ENCODE assay signal across 1 cellular context in the genomic region with DNA sequence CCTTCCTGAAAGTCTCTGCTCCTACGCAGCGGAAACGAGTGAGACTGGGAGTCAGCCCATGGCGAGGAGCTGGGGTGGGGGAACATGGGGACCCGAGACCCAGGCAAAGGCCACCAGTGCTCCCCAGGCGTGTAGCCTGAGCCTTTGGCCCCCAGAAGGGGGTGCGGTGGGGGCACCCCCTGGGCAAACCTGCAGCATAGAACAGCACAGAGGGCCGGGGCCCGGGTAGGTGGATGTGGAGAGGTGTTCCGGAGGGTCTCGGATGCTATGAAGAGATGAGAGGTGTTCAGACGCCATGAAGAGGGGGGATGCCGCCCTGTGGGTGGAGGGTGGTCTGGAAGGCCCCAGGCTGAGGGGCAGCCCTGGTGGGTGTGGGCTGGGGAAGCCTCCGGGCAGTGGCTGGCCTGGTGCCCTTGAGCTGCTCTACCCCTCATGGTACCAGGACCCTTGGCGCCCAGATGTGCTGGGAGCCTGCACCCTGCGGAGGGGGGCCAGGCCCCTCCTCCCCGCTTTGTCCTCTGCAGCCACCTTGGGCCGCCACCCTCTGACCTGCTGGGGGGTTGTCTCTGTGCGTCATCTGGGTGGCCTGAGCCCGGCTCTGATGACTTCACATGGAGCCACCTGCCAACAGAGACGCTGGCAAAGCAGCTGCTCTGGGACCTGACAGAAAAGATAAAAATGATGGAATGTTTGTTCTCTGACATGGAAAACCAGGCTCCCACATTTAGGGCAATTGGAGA.
TF ChIP-seq lines count a peak whose summit lies in the region.

No MANE protein-coding gene starts in this region.

TF ChIP-seq in WTC11, 78 proteins besides CTCF, POLR2A, EP300 and RAD21 (continued from another document):
- TF ChIP-seq FOXP1 (CRISPR knock-in tag; IDR thresholded peaks at IDR 0.05; ENCODE audit: borderline replicate concordance): no peak
TF ChIP-seq in WTC11: peak in this region for 0.
